In genomic region chr12:96466939-96467751, GRCh38 we compare ENCODE assay signal across 11 cellular contexts. TPM values are rescaled to one million over a fixed set of nuclear protein-coding genes. Genes with fewer than 3 reads are reported as not detected.
DNase-seq lines count a peak whose midpoint lies in the region; ATAC-seq, FAIRE-seq and TF ChIP-seq lines count a peak whose summit lies in the region.
"Had no signal": no experiment of that assay in that cellular context is flagged by ENCODE, and none has a peak within 500 bp of the region (broad histone marks: within the 10 kb centered on the region; RNA-seq: fewer than 3 reads in every experiment).

No MANE protein-coding gene starts in this region.

- H2AFZ ChIP-seq in GM23248: peak overlapping the region; percentile 50; the same call in 1 of the 2 replicates

- H3K4me1 ChIP-seq in A549 (peaks cover 5% of the 10 kb centered on the region; the same call in 1 of the 3 replicates), GM23248 (ENCODE audit: insufficient read depth) (peaks cover 22% of the 10 kb centered on the region), Panc1 (ENCODE audit: control insufficient read depth, insufficient read depth, low read length) (no peaks in the 10 kb centered on the region; the same call in 1 of the 2 replicates), small intestine (ENCODE audit: control insufficient read depth in 2 of 2, insufficient read depth in 1 of 2, low read depth in 1 of 2, low read length in 1 of 2) (no peaks in the 10 kb centered on the region)

- BruUV-seq in Panc1 (replicated peaks; lab: Mats Ljungman, UMichigan): no TSS peak

- H3K4me3 ChIP-seq in A549: no peak overlapping the region
- H3K4me3 ChIP-seq in GM23248: no peak overlapping the region
- H3K4me3 ChIP-seq in Panc1 (ENCODE audit: low read depth in 2 of 2, low read length in 2 of 2): no peak overlapping the region
- no peak overlapping the region for H3K4me3 ChIP-seq in small intestine (ENCODE audit: low read depth in 1 of 2, low read length in 2 of 2)

- H3K4me2 ChIP-seq in A549: no peak overlapping the region
- H3K4me2 ChIP-seq in GM23248 (ENCODE audit: unreplicated experiment): peak overlapping the region; percentile 54

- no peaks in the 10 kb centered on the region for H3K9me3 ChIP-seq in A549
- H3K9me3 ChIP-seq in GM23248 (ENCODE audit: low read depth): no peaks in the 10 kb centered on the region
- no peaks in the 10 kb centered on the region; the same call in 1 of the 2 replicates for H3K9me3 ChIP-seq in Panc1 (ENCODE audit: control insufficient read depth, insufficient read depth, low read depth, low read length)
- H3K9me3 ChIP-seq in small intestine (ENCODE audit: control insufficient read depth, low read depth): no peaks in the 10 kb centered on the region

- no peaks in the 10 kb centered on the region for H4K20me1 ChIP-seq in GM23248 (ENCODE audit: insufficient read depth)

- intact Hi-C loops in Panc1 (cut with micrococcal nuclease; ENCODE audit: unreplicated experiment): no loop called here

- TF ChIP-seq POLR2A in A549 (IDR thresholded peaks at IDR 0.05; ENCODE audit: low read length): no peak

- H3K9ac ChIP-seq in GM23248: no peak overlapping the region

- CTCF ChIA-PET in A549 (lab: Yijun Ruan, JAX): interaction anchor here (1.7 to 1.9 kb wide), 2 partner anchors 21 to 23 kb away, joined by 4 read pairs; partner anchors contain the start of gene CFAP54
- CTCF ChIA-PET in Panc1 (lab: Charles Lee): no interaction called here

- DNase-seq in A549 (ENCODE audit: low read depth in 1 of 2, low spot score in 1 of 2): no peak
- DNase-seq in GM23248: peak; percentile 45
- DNase-seq in Panc1 (ENCODE audit: low read depth, low spot score): no peak
- DNase-seq in fibroblast of peridontal ligament (ENCODE audit: extremely low read depth): peak; percentile 55
- DNase-seq in small intestine: no peak
- DNase-seq in GDM1 (lab: John Stamatoyannopoulos, UW): no peak
- DNase-seq: activated gamma-delta T cell treated with Interleukin-2 at 50 U/mL for 16 hours; NCI-H1930; stimulated activated CD4-positive, alpha-beta T cell treated with anti-CD3 and anti-CD28 coated beads, Interleukin-15, amount 100 ng/mL, for 24 hours had no signal

- H3F3A ChIP-seq in GM23248 (ENCODE audit: insufficient read depth): peaks cover 27% of the 10 kb centered on the region

- 34% methylated on average over 3 of the region's 3 CpGs for WGBS in A549 (ENCODE audit: missing lambda C conversion rate)
- WGBS in GM23248 (ENCODE audit: low coverage in 1 of 2, low lambda C conversion rate in 2 of 2, missing lambda C conversion rate in 2 of 2), 2 experiments: 86 to 94% methylated on average over 3 of the region's 3 CpGs
- WGBS in small intestine, 3 donors: 53 to 74% (median 67%) methylated on average over 3 of the region's 3 CpGs

- ATAC-seq in A549 (peak; percentile 36 to 50; a peak in 4 of 6 replicates), Panc1 (peak; percentile 75), HG02840 (IDR thresholded peaks at IDR 0.05; ENCODE audit: low FRiP score, unreplicated experiment) (no peak), HG02623 (IDR thresholded peaks at IDR 0.05; ENCODE audit: unreplicated experiment) (no peak)

- peak; percentile 46 for FAIRE-seq in A549 (lab: Jason Lieb, UNC)
- no peak for FAIRE-seq in small intestine (lab: Jason Lieb, UNC)

- TF ChIP-seq EP300 in A549 (IDR thresholded peaks at IDR 0.05): no peak

- no peak for TF ChIP-seq CTCF in A549 (IDR thresholded peaks at IDR 0.05)
- TF ChIP-seq CTCF in Panc1 (IDR thresholded peaks at IDR 0.05): no peak

- H3K36me3 ChIP-seq in GM23248 (ENCODE audit: low read depth) (no peaks in the 10 kb centered on the region), Panc1 (ENCODE audit: control insufficient read depth, insufficient read depth, low read length) (no peaks in the 10 kb centered on the region), small intestine (ENCODE audit: control insufficient read depth in 2 of 2, insufficient read depth in 2 of 2, low read length in 2 of 2) (no peaks in the 10 kb centered on the region)

- in situ Hi-C loops in GM23248 (cut with MboI) (no loop called here), Panc1 (cut with HindIII; ENCODE audit: low pct_unique_long_range_greater_than_20kb, low sequenced_read_pairs) (no loop called here)

- no peak for TF ChIP-seq RAD21 in A549 (conservative IDR thresholded peaks at IDR 0.05 in 1 of 2, IDR thresholded peaks at IDR 0.05 in 1 of 2)

- H3K79me2 ChIP-seq in GM23248 (ENCODE audit: insufficient read depth): no peaks in the 10 kb centered on the region

- no peaks in the 10 kb centered on the region for H3K9me2 ChIP-seq in GM23248 (ENCODE audit: insufficient read depth)

- H3K27ac ChIP-seq in A549 (no peak overlapping the region), GM23248 (no peak overlapping the region), Panc1 (ENCODE audit: low read length) (no peak overlapping the region), small intestine (ENCODE audit: low read depth in 1 of 2, low read length in 1 of 2) (no peak overlapping the region)

- POLR2A ChIA-PET in A549 (lab: Yijun Ruan, JAX) (no interaction called here), Panc1 (lab: Charles Lee) (no interaction called here)

- no peaks in the 10 kb centered on the region for H3K27me3 ChIP-seq in GM23248 (replicated peaks; ENCODE audit: insufficient read depth)
- no peaks in the 10 kb centered on the region for H3K27me3 ChIP-seq in Panc1 (ENCODE audit: control insufficient read depth, insufficient read depth, low read length)
- no peaks in the 10 kb centered on the region for H3K27me3 ChIP-seq in small intestine (ENCODE audit: control insufficient read depth in 2 of 2, insufficient read depth in 2 of 2, low read length in 2 of 2)

TF ChIP-seq in A549, 52 proteins besides CTCF, POLR2A, EP300 and RAD21:
- TF ChIP-seq RFX5 (IDR thresholded peaks at IDR 0.05) (no peak), CBX2 (IDR thresholded peaks at IDR 0.05; ENCODE audit: borderline replicate concordance, low read depth) (no peak), E2F6 (IDR thresholded peaks at IDR 0.05; ENCODE audit: borderline replicate concordance, low read depth) (no peak), RNF2 (IDR thresholded peaks at IDR 0.05; ENCODE audit: borderline replicate concordance, low read depth) (no peak), HOXA7 (CRISPR knock-in tag; IDR thresholded peaks at IDR 0.05) (no peak), ZFP36 (IDR thresholded peaks at IDR 0.05; ENCODE audit: borderline replicate concordance, partially characterized antibody) (no peak), RCOR1 (IDR thresholded peaks at IDR 0.05; ENCODE audit: low read depth, low read length) (no peak), CEBPB (IDR thresholded peaks at IDR 0.05) (no peak), ATOH8 (CRISPR knock-in tag; IDR thresholded peaks at IDR 0.05; ENCODE audit: low read depth) (no peak), ESRRA (IDR thresholded peaks at IDR 0.05; ENCODE audit: borderline replicate concordance, low read length) (no peak), MAX (IDR thresholded peaks at IDR 0.05) (no peak), SMC3 (IDR thresholded peaks at IDR 0.05) (no peak), MAFK (IDR thresholded peaks at IDR 0.05; ENCODE audit: partially characterized antibody) (no peak), PHF8 (IDR thresholded peaks at IDR 0.05; ENCODE audit: borderline replicate concordance, low read depth) (no peak)

RNA-seq across cellular contexts. Expression of gene CFAP54, which starts 22.2 kb away (rescaled TPM):
- polyA plus RNA-seq in A549 (2011; rRNA removed): 1.2 and 1.7 TPM in 2 replicates
- 0.61 and 0.87 TPM in 2 replicates for polyA plus RNA-seq in A549 (2012; cell fraction: cytosol; rRNA removed)
- 1.2 and 1.3 TPM in 2 replicates for polyA plus RNA-seq in A549 (2012; cell fraction: nucleus; rRNA removed)
- 0.68 to 0.91 TPM (median 0.70 TPM) in 3 replicates for polyA plus RNA-seq in A549 (2017; fragmentation: RNase III; extraction: RNeasy Plus Mini Kit Qiagen cat#74134 plus additional on column Dnase treatment)
- 0.73 and 1.2 TPM in 2 replicates for polyA minus RNA-seq in A549 (2011; rRNA and poly(A)+ RNA removed)
- 0.32 and 2.0 TPM in 2 replicates for total RNA-seq in GM23248 (2014; rRNA removed; shearing (Covaris generic))
- polyA plus RNA-seq in GM23248 (2016; fragmentation: Nextera tagmentation; extraction: Ambion mirVana): 1.0 and 1.2 TPM in 2 replicates
- total RNA-seq in Panc1 (2021; ENCODE audit: unreplicated experiment): 0.64 TPM
- 0.82 TPM for polyA plus RNA-seq in Panc1 (2012; ENCODE audit: insufficient read length)
- under 1 TPM in 1 of 3 donors, not detected in 2; 0.31 TPM for polyA plus RNA-seq in small intestine

Comparison
In these comparisons a context has a peak if more than half of its experiments do, and no peak if none do; other contexts are left out.
1. ATAC-seq: peak in A549 (2 of 2) and Panc1 (single experiment); none in HG02840 (single experiment) and HG02623 (single experiment).
2. DNase-seq: peak in GM23248 (single experiment) and fibroblast of peridontal ligament (single experiment); none in A549 (0 of 2), Panc1 (single experiment), small intestine (single experiment) and GDM1 (single experiment).